In genomic region chr2:83072767-83073166, GRCh38 we compare ENCODE assay signal across 24 cellular contexts.
A peak's percentile ranks its signal among the peaks of the same experiment; 100 is the strongest.
DNase-seq lines count a peak whose midpoint lies in the region; ATAC-seq and TF ChIP-seq lines count a peak whose summit lies in the region.
"Had no signal": no experiment of that assay in that cellular context is flagged by ENCODE, and none has a peak within 500 bp of the region (broad histone marks: within the 10 kb centered on the region; RNA-seq: fewer than 3 reads in every experiment).

No MANE protein-coding gene starts in this region.

- no peak overlapping the region for H3K4me3 Mint-ChIP-seq in activated CD4-positive, alpha-beta memory T cell treated with anti-CD3 and anti-CD28 coated beads, Interleukin-2, amount 10 ng/mL, durations not matched to agents 7 days and 5 days
- H3K4me3 Mint-ChIP-seq: CD14-positive monocyte; CD4-positive, alpha-beta memory T cell; CD4-positive, CD25-positive, alpha-beta regulatory T cell; CD8-positive, alpha-beta memory T cell had no signal

- no peaks in the 10 kb centered on the region for H3K36me3 ChIP-seq in mucosa of descending colon (ENCODE audit: low read depth)
- H3K36me3 ChIP-seq: BE2C, BLaER1 had no signal

- H3K9me3 Mint-ChIP-seq in activated CD4-positive, alpha-beta memory T cell treated with anti-CD3 and anti-CD28 coated beads, Interleukin-2, amount 10 ng/mL, durations not matched to agents 7 days and 5 days = peaks cover 2% of the 10 kb centered on the region
- peaks cover 15 to 26% of the 10 kb centered on the region in 2 donors for H3K9me3 Mint-ChIP-seq in activated naive CD4-positive, alpha-beta T cell treated with anti-CD3 and anti-CD28 coated beads, Interleukin-2, amount 50 U/mL, for 72 hours

- CTCF ChIA-PET in activated CD4-positive, alpha-beta memory T cell treated with anti-CD3 and anti-CD28 coated beads, Interleukin-2, amount 10 ng/mL, durations not matched to agents 7 days and 5 days (lab: Charles Lee) = no interaction called here

- peaks cover 14% of the 10 kb centered on the region for H3K4me1 ChIP-seq in mucosa of descending colon (ENCODE audit: low read depth)
- H3K4me1 ChIP-seq: BE2C, BLaER1 had no signal

- no peak for DNase-seq in left colon
- no peak for DNase-seq in left lobe of liver (ENCODE audit: low spot score)
- no peak for DNase-seq in mucosa of descending colon
- DNase-seq in globus pallidus (ENCODE audit: low spot score) = no peak
- no peak for DNase-seq in activated CD4-positive, alpha-beta memory T cell treated with anti-CD3 and anti-CD28 coated beads, Interleukin-2, amount 10 ng/mL, durations not matched to agents 7 days and 5 days
- no peak for DNase-seq in activated naive CD4-positive, alpha-beta T cell treated with anti-CD3 and anti-CD28 coated beads, Interleukin-2, amount 50 U/mL, for 72 hours (ENCODE audit: low spot score in 2 of 2)
- DNase-seq: 8988T; ACHN; BE2C; C1 segment of cervical spinal cord; CD4-positive, alpha-beta memory T cell; CD4-positive, CD25-positive, alpha-beta regulatory T cell; CD8-positive, alpha-beta memory T cell; COR-L47; DMS 273 treated with DMSO at 0.1 percent for 48 hours; DMS153; DMS53; DMS79; DND-41; EL; GDM1 had no signal

- H3K4me1 Mint-ChIP-seq in activated CD4-positive, alpha-beta memory T cell treated with anti-CD3 and anti-CD28 coated beads, Interleukin-2, amount 10 ng/mL, durations not matched to agents 7 days and 5 days = no peaks in the 10 kb centered on the region
- H3K4me1 Mint-ChIP-seq: CD14-positive monocyte; CD4-positive, alpha-beta memory T cell; CD4-positive, CD25-positive, alpha-beta regulatory T cell; CD8-positive, alpha-beta memory T cell had no signal

- peak; percentile 51 for ATAC-seq in left colon
- peak; percentile 62 for ATAC-seq in left lobe of liver
- peak; percentile 47 for ATAC-seq in mucosa of descending colon
- ATAC-seq in activated naive CD4-positive, alpha-beta T cell treated with anti-CD3 and anti-CD28 coated beads, Interleukin-2, amount 50 U/mL, for 72 hours = no peak
- ATAC-seq: GM12878 had no signal

- H3K27me3 Mint-ChIP-seq in activated CD4-positive, alpha-beta memory T cell treated with anti-CD3 and anti-CD28 coated beads, Interleukin-2, amount 10 ng/mL, durations not matched to agents 7 days and 5 days = no peaks in the 10 kb centered on the region
- H3K27me3 Mint-ChIP-seq: CD4-positive, alpha-beta memory T cell; CD4-positive, CD25-positive, alpha-beta regulatory T cell had no signal

- POLR2A ChIA-PET in activated CD4-positive, alpha-beta memory T cell treated with anti-CD3 and anti-CD28 coated beads, Interleukin-2, amount 10 ng/mL, durations not matched to agents 7 days and 5 days (lab: Charles Lee) = no interaction called here

- H3K4me3 ChIP-seq in mucosa of descending colon = no peak overlapping the region
- H3K4me3 ChIP-seq: BLaER1, GM12878 had no signal

- intact Hi-C loops in left colon (cut with DNase I, micrococcal nuclease) = no loop called here
- intact Hi-C loops in mucosa of descending colon (cut with DNase I, micrococcal nuclease) = no loop called here

- H3K36me3 Mint-ChIP-seq in activated CD4-positive, alpha-beta memory T cell treated with anti-CD3 and anti-CD28 coated beads, Interleukin-2, amount 10 ng/mL, durations not matched to agents 7 days and 5 days (ENCODE audit: low read depth) = no peaks in the 10 kb centered on the region
- no peaks in the 10 kb centered on the region for H3K36me3 Mint-ChIP-seq in activated naive CD4-positive, alpha-beta T cell treated with anti-CD3 and anti-CD28 coated beads, Interleukin-2, amount 50 U/mL, for 72 hours
- H3K36me3 Mint-ChIP-seq: CD14-positive monocyte; CD4-positive, alpha-beta memory T cell; CD4-positive, CD25-positive, alpha-beta regulatory T cell; CD8-positive, alpha-beta memory T cell had no signal

- no peaks in the 10 kb centered on the region for H3K9me3 ChIP-seq in mucosa of descending colon
- H3K9me3 ChIP-seq: BE2C, BLaER1 had no signal

- no peak overlapping the region for H3K27ac Mint-ChIP-seq in activated CD4-positive, alpha-beta memory T cell treated with anti-CD3 and anti-CD28 coated beads, Interleukin-2, amount 10 ng/mL, durations not matched to agents 7 days and 5 days
- no peak overlapping the region for H3K27ac Mint-ChIP-seq in activated naive CD4-positive, alpha-beta T cell treated with anti-CD3 and anti-CD28 coated beads, Interleukin-2, amount 50 U/mL, for 72 hours
- H3K27ac Mint-ChIP-seq: CD14-positive monocyte; CD4-positive, alpha-beta memory T cell; CD4-positive, CD25-positive, alpha-beta regulatory T cell; CD8-positive, alpha-beta memory T cell had no signal

- TF ChIP-seq CTCF in mucosa of descending colon (IDR thresholded peaks at IDR 0.05) = no peak

Comparison
In these comparisons a context has a peak if more than half of its experiments do, and no peak if none do; other contexts are left out.
1. ATAC-seq: peak in left colon (single experiment), left lobe of liver (single experiment) and mucosa of descending colon (single experiment); none in activated naive CD4-positive, alpha-beta T cell treated with anti-CD3 and anti-CD28 coated beads, Interleukin-2, amount 50 U/mL, for 72 hours (0 of 2).